ENCODE assay signal across 23 cellular contexts in the genomic region with DNA sequence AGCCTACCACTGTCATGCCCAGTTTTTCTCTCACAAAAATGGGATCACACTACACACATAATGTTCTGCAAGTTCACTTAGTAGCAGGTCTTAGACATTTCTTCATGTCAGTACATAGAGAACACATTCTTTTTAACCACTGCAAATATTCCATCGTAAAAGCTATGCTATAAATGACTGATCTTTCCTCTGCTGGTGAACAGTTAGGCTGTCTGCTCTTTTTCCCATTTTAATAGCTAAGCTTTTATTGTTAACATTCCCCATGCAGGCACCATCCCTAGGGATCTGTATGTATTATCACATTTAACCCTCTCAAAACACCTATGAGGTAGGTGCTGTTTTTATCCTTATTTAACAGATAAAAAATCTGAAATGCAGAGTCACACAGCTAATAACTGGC. TPM values are rescaled to one million over a fixed set of nuclear protein-coding genes. Genes with fewer than 3 reads are reported as not detected.
A peak's percentile ranks its signal among the peaks of the same experiment; 100 is the strongest.
DNase-seq lines count a peak whose midpoint lies in the region; ATAC-seq, FAIRE-seq and TF ChIP-seq lines count a peak whose summit lies in the region.
"Had no signal": no experiment of that assay in that cellular context is flagged by ENCODE, and none has a peak within 500 bp of the region (broad histone marks: within the 10 kb centered on the region; RNA-seq: fewer than 3 reads in every experiment).

No MANE protein-coding gene starts in this region.

- H2AFZ ChIP-seq in parathyroid adenoma (peak overlapping the region; percentile 5), HepG2 (ENCODE audit: low read length) (no peak overlapping the region)

- H3K4me1 ChIP-seq in parathyroid adenoma (peaks cover 72% of the 10 kb centered on the region), thyroid gland (peaks cover 51 to 67% of the 10 kb centered on the region in 2 donors), HepG2 (ENCODE audit: insufficient read depth, low read length) (peaks cover 68% of the 10 kb centered on the region)
- H3K4me1 ChIP-seq: Caco-2 had no signal

- no peaks in the 10 kb centered on the region for H4K20me1 ChIP-seq in HepG2 (ENCODE audit: insufficient read depth, low read length)

- H3K27me3 ChIP-seq in parathyroid adenoma (ENCODE audit: control insufficient read depth, insufficient read depth, low read length) (no peaks in the 10 kb centered on the region), thyroid gland (no peaks in the 10 kb centered on the region), HepG2 (ENCODE audit: control insufficient read depth in 1 of 2, insufficient read depth in 2 of 2, low read length in 2 of 2) (no peaks in the 10 kb centered on the region; a peak in 1 of 5 replicates)
- H3K27me3 ChIP-seq in CD4-positive, alpha-beta T cell (ENCODE audit: control insufficient read depth, insufficient read depth, low read length), result no peaks in the 10 kb centered on the region
- H3K27me3 ChIP-seq: BE2C had no signal

- POLR2A ChIA-PET in HepG2 (lab: Yijun Ruan, JAX), result interaction anchor here (0.9 kb wide), 1 partner anchor 59 kb away, joined by 3 read pairs; no protein-coding TSS in a partner anchor
- POLR2A ChIA-PET in CD4-positive, alpha-beta T cell (lab: Charles Lee), result interaction anchor here (0.7 to 0.8 kb wide), 2 partner anchors 9 to 46 kb away, joined by 3 read pairs; a partner anchor contains a TSS

- no peak for TF ChIP-seq CTCF in VCaP (conservative IDR thresholded peaks at IDR 0.05)
- no peak for TF ChIP-seq CTCF in fibroblast of villous mesenchyme (IDR thresholded peaks at IDR 0.05; ENCODE audit: insufficient read depth, low read depth, low read length)
- TF ChIP-seq CTCF in parathyroid adenoma (IDR thresholded peaks at IDR 0.05), result no peak
- no peak for TF ChIP-seq CTCF in thyroid gland (IDR thresholded peaks at IDR 0.05)
- no peak for TF ChIP-seq CTCF in endothelial cell (IDR thresholded peaks at IDR 0.05; ENCODE audit: unreplicated experiment)
- no peak for TF ChIP-seq CTCF in HepG2 (CRISPR knock-in tag; IDR thresholded peaks at IDR 0.05)
- TF ChIP-seq CTCF in CD4-positive, alpha-beta T cell (IDR thresholded peaks at IDR 0.05), result no peak

- FAIRE-seq in HepG2 (lab: Jason Lieb, UNC), result no peak
- FAIRE-seq: GM12878, HTR-8/SVneo had no signal

- H3K27me3 Mint-ChIP-seq in endothelial cell (ENCODE audit: unreplicated experiment), result peaks cover 3% of the 10 kb centered on the region
- H3K27me3 Mint-ChIP-seq in CD4-positive, alpha-beta T cell, result no peaks in the 10 kb centered on the region
- H3K27me3 Mint-ChIP-seq: CD4-positive, alpha-beta memory T cell had no signal

- H3K4me3 ChIP-seq in fibroblast of villous mesenchyme (ENCODE audit: low read depth, low read length), result no peak overlapping the region
- H3K4me3 ChIP-seq in parathyroid adenoma (ENCODE audit: low read depth, low read length), result no peak overlapping the region
- H3K4me3 ChIP-seq in thyroid gland (replicated peaks in 1 of 3), result no peak overlapping the region
- H3K4me3 ChIP-seq in HepG2 (replicated peaks in 1 of 3; ENCODE audit: insufficient read depth in 1 of 3, low read depth in 2 of 3, low read length in 3 of 3), result no peak overlapping the region
- H3K4me3 ChIP-seq: GM12878 had no signal

- TF ChIP-seq RAD21 in HepG2 (CRISPR knock-in tag; IDR thresholded peaks at IDR 0.05), result no peak

- H3K9me3 ChIP-seq in parathyroid adenoma (ENCODE audit: control insufficient read depth, low read length), result no peaks in the 10 kb centered on the region
- H3K9me3 ChIP-seq in thyroid gland, result no peaks in the 10 kb centered on the region
- H3K9me3 ChIP-seq in HepG2 (ENCODE audit: low read length), result no peaks in the 10 kb centered on the region
- no peaks in the 10 kb centered on the region for H3K9me3 ChIP-seq in CD4-positive, alpha-beta T cell (ENCODE audit: control insufficient read depth, low read length)
- H3K9me3 ChIP-seq: BE2C, Caco-2 had no signal

- H3K4me2 ChIP-seq in parathyroid adenoma (ENCODE audit: low read length) (peak overlapping the region; percentile 70), HepG2 (ENCODE audit: low read depth, low read length) (no peak overlapping the region)

- H3K9me3 Mint-ChIP-seq in endothelial cell (ENCODE audit: unreplicated experiment), result no peaks in the 10 kb centered on the region
- no peaks in the 10 kb centered on the region for H3K9me3 Mint-ChIP-seq in CD4-positive, alpha-beta T cell
- H3K9me3 Mint-ChIP-seq: CD4-positive, alpha-beta memory T cell had no signal

- peaks cover 30% of the 10 kb centered on the region for H3K4me1 Mint-ChIP-seq in endothelial cell (ENCODE audit: unreplicated experiment)
- peaks cover 14% of the 10 kb centered on the region for H3K4me1 Mint-ChIP-seq in CD4-positive, alpha-beta T cell (ENCODE audit: low read depth)

- TF ChIP-seq EP300 in HepG2 (IDR thresholded peaks at IDR 0.05; ENCODE audit: low read depth in 2 of 2, low read length in 2 of 2) (no peak), HepG2 (CRISPR knock-in tag; IDR thresholded peaks at IDR 0.05; ENCODE audit: borderline replicate concordance) (no peak)

- H3K79me2 ChIP-seq in parathyroid adenoma (no peaks in the 10 kb centered on the region), HepG2 (ENCODE audit: insufficient read depth, low read length) (no peaks in the 10 kb centered on the region)

- H3K9ac ChIP-seq in parathyroid adenoma (no peak overlapping the region), HepG2 (ENCODE audit: insufficient read depth, low read depth, low read length) (no peak overlapping the region)

- no peaks in the 10 kb centered on the region for H3K36me3 Mint-ChIP-seq in endothelial cell (ENCODE audit: low read depth, unreplicated experiment)
- no peaks in the 10 kb centered on the region for H3K36me3 Mint-ChIP-seq in CD4-positive, alpha-beta T cell (ENCODE audit: low read depth)
- H3K36me3 Mint-ChIP-seq: CD4-positive, alpha-beta memory T cell had no signal

- no peak overlapping the region for H3K27ac Mint-ChIP-seq in endothelial cell (ENCODE audit: unreplicated experiment)
- H3K27ac Mint-ChIP-seq in CD4-positive, alpha-beta T cell, result no peak overlapping the region
- H3K27ac Mint-ChIP-seq: CD4-positive, alpha-beta memory T cell had no signal

- TF ChIP-seq POLR2A in thyroid gland (IDR thresholded peaks at IDR 0.05) (no peak), HepG2 (IDR thresholded peaks at IDR 0.05; ENCODE audit: insufficient read depth in 1 of 2, low read depth in 2 of 2, low read length in 2 of 2) (no peak)

- WGBS in thyroid gland, 2 donors, result 84 to 89% methylated on average over 1 of the region's 1 CpG
- 71% methylated on average over 1 of the region's 1 CpG for WGBS in HepG2 (ENCODE audit: low lambda C conversion rate)

- in situ Hi-C loops in HepG2 (cut with HindIII; ENCODE audit: extremely low pct_ligation_motif_present, low pct_unique_long_range_greater_than_20kb), result no loop called here

- H3K27ac ChIP-seq in VCaP (peak overlapping the region; percentile 85), parathyroid adenoma (peak overlapping the region; percentile 96), thyroid gland (peak overlapping the region; percentile 90 to 97 (median 96)), HepG2 (ENCODE audit: extremely low read length, insufficient read depth, low read length) (no peak overlapping the region)
- no peak overlapping the region for H3K27ac ChIP-seq in CD4-positive, alpha-beta T cell (ENCODE audit: low read depth, low read length)

- no peak for ATAC-seq in HepG2
- no peak for ATAC-seq in CD4-positive, alpha-beta T cell (ENCODE audit: poor library complexity)
- ATAC-seq: GM12878 had no signal

- BruUV-seq in HepG2 (replicated peaks; lab: Mats Ljungman, UMichigan), result no TSS peak

- H3K36me3 ChIP-seq in parathyroid adenoma (ENCODE audit: control insufficient read depth, insufficient read depth, low read length) (no peaks in the 10 kb centered on the region), thyroid gland (no peaks in the 10 kb centered on the region), HepG2 (replicated peaks in 1 of 2; ENCODE audit: control insufficient read depth in 1 of 2, insufficient read depth in 2 of 2, low read length in 2 of 2) (no peaks in the 10 kb centered on the region)

- no peak overlapping the region for H3K4me3 Mint-ChIP-seq in endothelial cell (ENCODE audit: unreplicated experiment)
- no peak overlapping the region for H3K4me3 Mint-ChIP-seq in CD4-positive, alpha-beta T cell
- H3K4me3 Mint-ChIP-seq: CD4-positive, alpha-beta memory T cell had no signal

- CTCF ChIA-PET in HepG2 (lab: Yijun Ruan, JAX; ENCODE audit: low intra/inter-chr PET ratio, low total read pairs), result no interaction called here
- CTCF ChIA-PET in CD4-positive, alpha-beta T cell (lab: Charles Lee), result no interaction called here

- intact Hi-C loops in thyroid gland (cut with DNase I) (no loop called here), HepG2 (cut with micrococcal nuclease; ENCODE audit: unreplicated experiment) (no loop called here)
- intact Hi-C loops in CD4-positive, alpha-beta T cell (cut with DNase I, micrococcal nuclease), result no loop called here

- peak; percentile 64 for DNase-seq in fibroblast of villous mesenchyme (ENCODE audit: low read depth)
- no peak for DNase-seq in thyroid gland
- DNase-seq in endothelial cell (ENCODE audit: low spot score), result no peak
- no peak for DNase-seq in HepG2 (ENCODE audit: low spot score)
- DNase-seq in CD4-positive, alpha-beta T cell, result no peak
- DNase-seq: BE2C; Caco-2; CD4-positive, alpha-beta memory T cell; DMS 273 treated with DMSO at 0.1 percent for 48 hours; DND-41; IMR-90; MV-4-11; NCI-H1105 treated with DMSO at 0.1 percent for 48 hours; NCI-H2029 treated with DMSO at 0.1 percent for 48 hours; NCI-H2171; NCI-H345; NCI-H524 treated with DMSO at 0.1 percent for 48 hours; NCI-H82; Right ventricle myocardium superior had no signal

RNA-seq across cellular contexts. Expression of a gene that starts 46.2 kb away (rescaled TPM):
- total RNA-seq in fibroblast of villous mesenchyme (18.4 and 35.8 TPM in 2 replicates), thyroid gland (100 to 1,000 TPM; 188 to 340 (median 256) TPM), endothelial cell (ENCODE audit: unreplicated experiment) (50.4 TPM), HepG2 (2016; rRNA removed; fragmentation: Illumina TruSeq; extraction: Trizol) (56.2 and 92.8 TPM in 2 replicates)
- total RNA-seq in HepG2 (2016; cell fraction: cytosol; rRNA removed; fragmentation: Illumina TruSeq; extraction: Trizol; ENCODE audit: low read depth), result 16.2 and 22.3 TPM in 2 replicates
- 63.2 and 84.9 TPM in 2 replicates for total RNA-seq in HepG2 (2016; cell fraction: insoluble cytoplasmic fraction; rRNA removed; fragmentation: Illumina TruSeq; extraction: Trizol)
- 12.3 and 13.7 TPM in 2 replicates for total RNA-seq in HepG2 (2016; cell fraction: membrane; rRNA removed; fragmentation: Illumina TruSeq; extraction: Trizol)
- 30.6 and 42.1 TPM in 2 replicates for total RNA-seq in HepG2 (2016; cell fraction: nucleus; rRNA removed; fragmentation: Illumina TruSeq; extraction: Trizol)
- 22.4 and 22.8 TPM in 2 replicates for polyA plus RNA-seq in HepG2 (2011; rRNA removed)
- 7.6 and 12.9 TPM in 2 replicates for polyA plus RNA-seq in HepG2 (2011; cell fraction: cytosol; rRNA removed)
- 8.4 and 13.8 TPM in 2 replicates for polyA plus RNA-seq in HepG2 (2011; cell fraction: nucleus; rRNA removed)
- 50.1 and 77.6 TPM in 2 replicates for polyA plus RNA-seq in HepG2 (2012)
- 2.7 and 4.0 TPM in 2 replicates for polyA plus RNA-seq in HepG2 (2016; cell fraction: cytosol; fragmentation: Illumina TruSeq; extraction: Trizol; ENCODE audit: low read depth)
- 112 and 113 TPM in 2 replicates for polyA plus RNA-seq in HepG2 (2016; cell fraction: insoluble cytoplasmic fraction; fragmentation: Illumina TruSeq; extraction: Trizol; ENCODE audit: low read depth)
- 9.3 and 9.7 TPM in 2 replicates for polyA plus RNA-seq in HepG2 (2016; cell fraction: membrane; fragmentation: Illumina TruSeq; extraction: Trizol; ENCODE audit: low read depth)
- polyA plus RNA-seq in HepG2 (2016; cell fraction: nucleus; fragmentation: Illumina TruSeq; extraction: Trizol; ENCODE audit: insufficient read depth, low read depth), result 58.0 and 60.5 TPM in 2 replicates
- 3.8 and 12.7 TPM in 2 replicates for polyA minus RNA-seq in HepG2 (2011; rRNA and poly(A)+ RNA removed; ENCODE audit: low replicate concordance)
- 19.9 and 36.2 TPM in 2 replicates for polyA minus RNA-seq in HepG2 (2011; cell fraction: cytosol; rRNA and poly(A)+ RNA removed)
- polyA minus RNA-seq in HepG2 (2011; cell fraction: nucleus; rRNA and poly(A)+ RNA removed), result 50.6 and 51.0 TPM in 2 replicates
- total RNA-seq in CD4-positive, alpha-beta T cell, result 100 to 1,000 TPM; 352 to 358 TPM

Comparison
In these comparisons a context has a peak if more than half of its experiments do, and no peak if none do; other contexts are left out.
1. H3K27ac ChIP-seq: peak in VCaP (single experiment), parathyroid adenoma (single experiment) and thyroid gland (3 of 3); none in HepG2 (single experiment) and CD4-positive, alpha-beta T cell (single experiment).